Comparison of ENCODE assay signal across 8 cellular contexts in genomic region chr3:172594925-172595647, GRCh38.
DNase-seq lines count a peak whose midpoint lies in the region; ATAC-seq, FAIRE-seq and TF ChIP-seq lines count a peak whose summit lies in the region.
"Not testable (repeated sequence)": the region's sequence is repeated elsewhere in the genome, so short reads cannot be mapped to it uniquely, and the experiment has no call there.

No MANE protein-coding gene starts in this region.

- intact Hi-C loops in CD8-positive, alpha-beta T cell (cut with DNase I, micrococcal nuclease), result loop anchor here (5.0 to 10.0 kb wide), 3 partner anchors 157 to 263 kb away; partner anchors contain the start of gene ECT2 (in 1 of the 2)
- intact Hi-C loops in Right ventricle myocardium superior (cut with DNase I), result loop anchor here (5.0 kb wide), 1 partner anchor 108 kb away; no protein-coding TSS in a partner anchor

- peaks cover 32% of the 10 kb centered on the region for H3K4me1 ChIP-seq in CD8-positive, alpha-beta T cell (ENCODE audit: insufficient read depth, low read length)
- H3K4me1 ChIP-seq in lung (ENCODE audit: control insufficient read depth in 2 of 2, insufficient read depth in 2 of 2, low read length in 2 of 2), result peaks cover 4 to 22% of the 10 kb centered on the region in 2 donors
- H3K4me1 ChIP-seq in upper lobe of left lung, result peaks cover 23 to 36% (median 27%) of the 10 kb centered on the region in 4 donors

- DNase-seq in CD8-positive, alpha-beta T cell; activated T-cell treated with anti-CD3 and anti-CD28 coated beads, Interleukin-2, amount 50 U/mL, for 24 hours; Right ventricle myocardium superior; lung (ENCODE audit: low spot score): not testable (repeated sequence)
- DNase-seq in NOMO-1 treated with DMSO at 0.1 percent for 48 hours (lab: John Stamatoyannopoulos, UW; ENCODE audit: unreplicated experiment), result peak; percentile 55
- peak; percentile 85 for DNase-seq in bronchial epithelial cell (ENCODE audit: low read depth)
- peak; percentile 96 for DNase-seq in renal cortical epithelial cell (ENCODE audit: low read depth)
- peak in 1 of 2 donors; percentile 8 for DNase-seq in upper lobe of left lung

- H3K9me3 Mint-ChIP-seq in CD8-positive, alpha-beta T cell, result not testable (repeated sequence)
- peaks cover 13% of the 10 kb centered on the region for H3K9me3 Mint-ChIP-seq in activated T-cell treated with anti-CD3 and anti-CD28 coated beads, Interleukin-2, amount 50 U/mL, for 24 hours

- peak overlapping the region; percentile 80 for H3K4me3 Mint-ChIP-seq in CD8-positive, alpha-beta T cell
- peak overlapping the region; percentile 14 for H3K4me3 Mint-ChIP-seq in activated T-cell treated with anti-CD3 and anti-CD28 coated beads, Interleukin-2, amount 50 U/mL, for 24 hours

- H3K27ac Mint-ChIP-seq in CD8-positive, alpha-beta T cell, result peak overlapping the region; percentile 4
- not testable (repeated sequence) for H3K27ac Mint-ChIP-seq in activated T-cell treated with anti-CD3 and anti-CD28 coated beads, Interleukin-2, amount 50 U/mL, for 24 hours

- H3K27me3 ChIP-seq in CD8-positive, alpha-beta T cell (ENCODE audit: insufficient read depth, low read length); bronchial epithelial cell (ENCODE audit: control insufficient read depth, insufficient read depth, low read length); lung (ENCODE audit: control insufficient read depth, insufficient read depth); upper lobe of left lung: not testable (repeated sequence)

- not testable (repeated sequence) for H3K9me3 ChIP-seq in CD8-positive, alpha-beta T cell (ENCODE audit: low read length); lung (ENCODE audit: control insufficient read depth in 2 of 2, insufficient read depth in 1 of 2, low read length in 1 of 2); upper lobe of left lung

- WGBS in lung, 2 donors, result 65 to 76% methylated on average over 11 of the region's 11 CpGs
- 67 to 69% methylated on average over 11 of the region's 11 CpGs for WGBS in upper lobe of left lung, 2 donors

- peaks cover 47% of the 10 kb centered on the region for H3K4me1 Mint-ChIP-seq in CD8-positive, alpha-beta T cell (ENCODE audit: low read depth)
- peaks cover 61% of the 10 kb centered on the region for H3K4me1 Mint-ChIP-seq in activated T-cell treated with anti-CD3 and anti-CD28 coated beads, Interleukin-2, amount 50 U/mL, for 24 hours (ENCODE audit: low read depth)

- not testable (repeated sequence) for H3K27ac ChIP-seq in CD8-positive, alpha-beta T cell (ENCODE audit: low read depth, low read length)
- H3K27ac ChIP-seq in lung (ENCODE audit: low read depth in 1 of 2, low read length in 1 of 2) (peak overlapping the region; percentile 55 to 56), upper lobe of left lung (peak overlapping the region; percentile 74 to 87 (median 85))

- not testable (repeated sequence) for TF ChIP-seq EP300 in upper lobe of left lung (IDR thresholded peaks at IDR 0.05)

- not testable (repeated sequence) for TF ChIP-seq CTCF in CD8-positive, alpha-beta T cell (IDR thresholded peaks at IDR 0.05); bronchial epithelial cell (IDR thresholded peaks at IDR 0.05; ENCODE audit: insufficient read depth, low read length, severe bottlenecking); lung (IDR thresholded peaks at IDR 0.05; ENCODE audit: control extremely low read depth, extremely low read depth); upper lobe of left lung (IDR thresholded peaks at IDR 0.05)

- not testable (repeated sequence) for FAIRE-seq in bronchial epithelial cell (lab: Jason Lieb, UNC)

- POLR2A ChIA-PET in CD8-positive, alpha-beta T cell (lab: Charles Lee), result not testable (repeated sequence)

- CTCF ChIA-PET in CD8-positive, alpha-beta T cell (lab: Charles Lee), result interaction anchor here (0.8 to 6.0 kb wide), 36 partner anchors 7 to 263 kb away, joined by 3 to 38 read pairs (median 7); partner anchors contain the start of gene TNFSF10

- H3K4me3 ChIP-seq in CD8-positive, alpha-beta T cell (ENCODE audit: low read depth, low read length); bronchial epithelial cell (ENCODE audit: low read depth, low read length); lung: not testable (repeated sequence)
- peak overlapping the region in 1 of 4 donors; percentile 40 for H3K4me3 ChIP-seq in upper lobe of left lung

- TF ChIP-seq POLR2A in upper lobe of left lung (IDR thresholded peaks at IDR 0.05), result not testable (repeated sequence)

- not testable (repeated sequence) for H3K36me3 Mint-ChIP-seq in CD8-positive, alpha-beta T cell
- peaks cover 12% of the 10 kb centered on the region for H3K36me3 Mint-ChIP-seq in activated T-cell treated with anti-CD3 and anti-CD28 coated beads, Interleukin-2, amount 50 U/mL, for 24 hours (ENCODE audit: low read depth)

- not testable (repeated sequence) for H3K27me3 Mint-ChIP-seq in CD8-positive, alpha-beta T cell (ENCODE audit: low read depth); activated T-cell treated with anti-CD3 and anti-CD28 coated beads, Interleukin-2, amount 50 U/mL, for 24 hours

- not testable (repeated sequence) for H3K36me3 ChIP-seq in CD8-positive, alpha-beta T cell (ENCODE audit: insufficient read depth, low read length); bronchial epithelial cell (ENCODE audit: control insufficient read depth, insufficient read depth, low read length); lung (ENCODE audit: control insufficient read depth in 2 of 2, insufficient read depth in 2 of 2, low read length in 2 of 2); upper lobe of left lung

- not testable (repeated sequence) for ATAC-seq in CD8-positive, alpha-beta T cell; lung (ENCODE audit: insufficient read depth, low FRiP score)
- peak; percentile 33 for ATAC-seq in Right ventricle myocardium superior (ENCODE audit: poor library complexity)
- peak; percentile 41 to 58 for ATAC-seq in upper lobe of left lung (ENCODE audit: low FRiP score in 2 of 2)
